Comparison of ENCODE assay signal across 29 cellular contexts in the genomic region with DNA sequence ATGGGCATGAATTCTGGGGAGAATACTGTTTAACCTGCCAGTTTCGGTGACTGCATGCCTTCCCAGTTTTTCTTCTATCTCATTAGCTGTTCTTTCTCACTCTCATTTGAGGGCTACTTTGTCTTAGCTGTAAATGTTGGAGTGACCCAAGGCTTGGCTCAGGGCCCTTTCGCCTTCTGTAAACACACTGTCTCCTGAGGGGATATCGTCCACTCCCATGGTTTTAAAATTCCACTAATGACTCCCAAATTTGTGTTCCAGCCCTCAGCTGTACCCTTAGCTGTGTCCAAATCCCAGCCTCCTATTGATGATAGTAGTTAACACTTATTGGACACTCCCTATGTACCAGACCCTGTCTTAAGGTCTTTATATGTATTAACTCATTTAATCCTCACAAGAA.
"Had no signal": no experiment of that assay in that cellular context is flagged by ENCODE, and none has a peak within 500 bp of the region (broad histone marks: within the 10 kb centered on the region; RNA-seq: fewer than 3 reads in every experiment).

No MANE protein-coding gene starts in this region.

- H3K27me3 Mint-ChIP-seq: activated B cell treated with CpG ODN at 0.5 μM for 24 hours; activated naive CD8-positive, alpha-beta T cell; activated T-cell treated with anti-CD3 and anti-CD28 coated beads, Interleukin-2, amount 50 U/mL, for 24 hours; T-cell had no signal

- H3K27ac Mint-ChIP-seq: activated B cell treated with CpG ODN at 0.5 μM for 24 hours; activated naive CD8-positive, alpha-beta T cell; activated T-cell treated with anti-CD3 and anti-CD28 coated beads, Interleukin-2, amount 50 U/mL, for 24 hours; activated T-cell treated with anti-CD3 and anti-CD28 coated beads, Interleukin-2, amount 50 U/mL, for 72 hours; T-cell; T-helper 1 cell treated with Interleukin-12 subunit alpha and Interleukin-12 subunit beta and Interleukin-4 antibody, amounts not matched to agents 30 μg/mL and 1 μg/mL, for 36 hours; T-helper 2 cell treated with Interferon-gamma antibody and Interleukin-4, amounts not matched to agents 5 μg/mL and 100 μg/mL, for 36 hours had no signal

- H3K9me3 ChIP-seq: colonic mucosa, esophagus squamous epithelium, gastroesophageal sphincter had no signal

- H3K9me3 Mint-ChIP-seq: activated B cell treated with CpG ODN at 0.5 μM for 24 hours; activated T-cell treated with anti-CD3 and anti-CD28 coated beads, Interleukin-2, amount 50 U/mL, for 24 hours; T-cell; T-helper 2 cell treated with Interferon-gamma antibody and Interleukin-4, amounts not matched to agents 5 μg/mL and 100 μg/mL, for 36 hours had no signal

- H3K4me3 Mint-ChIP-seq: activated B cell treated with CpG ODN at 0.5 μM for 24 hours; activated naive CD8-positive, alpha-beta T cell; activated T-cell treated with anti-CD3 and anti-CD28 coated beads, Interleukin-2, amount 50 U/mL, for 24 hours; activated T-cell treated with anti-CD3 and anti-CD28 coated beads, Interleukin-2, amount 50 U/mL, for 72 hours; T-cell; T-helper 1 cell treated with Interleukin-12 subunit alpha and Interleukin-12 subunit beta and Interleukin-4 antibody, amounts not matched to agents 30 μg/mL and 1 μg/mL, for 36 hours; T-helper 2 cell treated with Interferon-gamma antibody and Interleukin-4, amounts not matched to agents 5 μg/mL and 100 μg/mL, for 36 hours had no signal

- H3K4me1 Mint-ChIP-seq: activated B cell treated with CpG ODN at 0.5 μM for 24 hours, T-cell had no signal

- H3K36me3 Mint-ChIP-seq: T-cell had no signal

- ATAC-seq: activated CD4-positive, CD25-positive, alpha-beta regulatory T cell treated with anti-CD3 and anti-CD28 coated beads, Interleukin-2, amount 50 U/mL, for 24 hours; activated T-cell treated with anti-CD3 and anti-CD28 coated beads, Interleukin-2, amount 50 U/mL, for 72 hours; gastroesophageal sphincter; T-cell had no signal

- DNase-seq: activated B cell treated with CpG ODN at 0.5 μM for 24 hours; activated CD4-positive, alpha-beta T cell treated with anti-CD3 and anti-CD28 coated beads for 48 hours; activated CD4-positive, alpha-beta T cell treated with anti-CD3 and anti-CD28 coated beads, Interleukin-2, amount 50 U/mL, for 1 hour; activated CD4-positive, alpha-beta T cell treated with anti-CD3 and anti-CD28 coated beads, Interleukin-2, amount 50 U/mL, for 48 hours; activated CD8-positive, alpha-beta memory T cell treated with anti-CD3 and anti-CD28 coated beads, Interleukin-2, amount 50 U/mL, for 48 hours; activated gamma-delta T cell treated with Interleukin-2 at 50 U/mL for 16 hours; activated naive CD4-positive, alpha-beta T cell treated with anti-CD3 and anti-CD28 coated beads, Interleukin-2, amount 50 U/mL, for 16 hours; activated naive CD4-positive, alpha-beta T cell treated with Interleukin-2 at 50 U/mL for 16 hours; activated T-cell treated with anti-CD3 and anti-CD28 coated beads for 4 hours; activated T-cell treated with anti-CD3 and anti-CD28 coated beads, Interleukin-2, amount 50 U/mL, for 24 hours; activated T-cell treated with anti-CD3 and anti-CD28 coated beads, Interleukin-2, amount 50 U/mL, for 72 hours; amniotic stem cell; anterior cingulate cortex; brain microvascular endothelial cell; central memory CD4-positive, alpha-beta T cell; cerebellar nuclear complex; colonic mucosa; effector CD8-positive, alpha-beta T cell; esophagus squamous epithelium; foreskin melanocyte; SW 1271; T-cell; T1000; WERI-Rb-1 had no signal
